14 cellular contexts compared by ENCODE assay signal in genomic region chr17:74518582-74518981, GRCh38. TPM values are rescaled to one million over a fixed set of nuclear protein-coding genes. Genes with fewer than 3 reads are reported as not detected.
DNase-seq lines count a peak whose midpoint lies in the region; ATAC-seq, FAIRE-seq and TF ChIP-seq lines count a peak whose summit lies in the region.
"Not testable (repeated sequence)": the region's sequence is repeated elsewhere in the genome, so short reads cannot be mapped to it uniquely, and the experiment has no call there.
"Had no signal": no experiment of that assay in that cellular context is flagged by ENCODE, and none has a peak within 500 bp of the region (broad histone marks: within the 10 kb centered on the region; RNA-seq: fewer than 3 reads in every experiment).

No MANE protein-coding gene starts in this region.

- not testable (repeated sequence) for H3K9me1 ChIP-seq in K562 (ENCODE audit: control insufficient read depth, insufficient read depth, low read length)

- H2AFZ ChIP-seq in K562 (ENCODE audit: low read depth, low read length), result not testable (repeated sequence)

- 3% methylated on average over 5 of the region's 5 CpGs for WGBS in K562 (ENCODE audit: insufficient coverage, low coverage, missing lambda C conversion rate)

- not testable (repeated sequence) for H4K20me1 ChIP-seq in K562 (replicated peaks; ENCODE audit: control insufficient read depth, insufficient read depth, low read length)

- H3K36me3 Mint-ChIP-seq in activated CD8-positive, alpha-beta memory T cell treated with anti-CD3 and anti-CD28 coated beads, Interleukin-2, amount 10 ng/mL, durations not matched to agents 7 days and 5 days, result peaks cover 13% of the 10 kb centered on the region
- H3K36me3 Mint-ChIP-seq in stimulated activated naive B cell treated with anti-CD40 and anti-IgM and Interleukin-4, amounts not matched to agents 10 μg/mL and 1 μg/mL and 100 μg/mL, for 72 hours, result peaks cover 45 to 65% of the 10 kb centered on the region in 2 donors

- BruUV-seq in K562 (replicated peaks; lab: Mats Ljungman, UMichigan), result not testable (repeated sequence)

- H3K27me3 Mint-ChIP-seq in activated CD8-positive, alpha-beta memory T cell treated with anti-CD3 and anti-CD28 coated beads, Interleukin-2, amount 10 ng/mL, durations not matched to agents 7 days and 5 days, result peaks cover 30% of the 10 kb centered on the region
- H3K27me3 Mint-ChIP-seq in stimulated activated naive B cell treated with anti-CD40 and anti-IgM and Interleukin-4, amounts not matched to agents 10 μg/mL and 1 μg/mL and 100 μg/mL, for 72 hours, result peaks cover 9 to 17% of the 10 kb centered on the region in 2 donors

- not testable (repeated sequence) for H3K4me3 ChIP-seq in K562; neutrophil (ENCODE audit: low read depth in 1 of 2, low read length in 1 of 2)

- peaks cover 13% of the 10 kb centered on the region for H3K9me3 ChIP-seq in K562 (replicated peaks; ENCODE audit: control insufficient read depth, insufficient read depth, low read depth, low read length)
- H3K9me3 ChIP-seq in neutrophil, result not testable (repeated sequence)

- H3K79me2 ChIP-seq in K562 (ENCODE audit: control insufficient read depth, insufficient read depth, low read length), result not testable (repeated sequence)

- CTCF ChIA-PET in activated CD8-positive, alpha-beta memory T cell treated with anti-CD3 and anti-CD28 coated beads, Interleukin-2, amount 10 ng/mL, durations not matched to agents 7 days and 5 days (lab: Charles Lee), result interaction anchor here (1.0 to 1.3 kb wide), 2 partner anchors 139 kb away, joined by 3 read pairs; no protein-coding TSS in a partner anchor
- CTCF ChIA-PET in K562 (lab: Yijun Ruan, JAX; ENCODE audit: low intra/inter-chr PET ratio), result not testable (repeated sequence)

- TF ChIP-seq RAD21 in K562 (CRISPR knock-in tag; conservative IDR thresholded peaks at IDR 0.05 in 1 of 2, IDR thresholded peaks at IDR 0.05 in 1 of 2), result not testable (repeated sequence)

- not testable (repeated sequence) for TF ChIP-seq POLR2A in K562 (conservative IDR thresholded peaks at IDR 0.05)

- not testable (repeated sequence) for TF ChIP-seq CTCF in K562 (IDR thresholded peaks at IDR 0.05 in 2 of 3, conservative IDR thresholded peaks at IDR 0.05 in 1 of 3; ENCODE audit: insufficient read depth in 2 of 3, low read depth in 1 of 3, low read length in 3 of 3); neutrophil (IDR thresholded peaks at IDR 0.05)

- H3K27me3 ChIP-seq in K562 (ENCODE audit: control insufficient read depth in 2 of 2, insufficient read depth in 2 of 2, low read length in 2 of 2), result peaks cover 11 to 32% of the 10 kb centered on the region in 2 experiments; a peak in 3 of 5 replicates
- not testable (repeated sequence) for H3K27me3 ChIP-seq in neutrophil

- not testable (repeated sequence) for H3K4me2 ChIP-seq in K562 (ENCODE audit: insufficient read depth, low read length)

- H3K4me1 ChIP-seq in K562 (replicated peaks in 1 of 2; ENCODE audit: control insufficient read depth in 2 of 2, insufficient read depth in 2 of 2, low read length in 2 of 2), result not testable (repeated sequence)
- peaks cover 46 to 57% of the 10 kb centered on the region in 2 experiments for H3K4me1 ChIP-seq in neutrophil (ENCODE audit: control insufficient read depth in 1 of 2, insufficient read depth in 1 of 2, low read depth in 1 of 2, low read length in 1 of 2)

- peaks cover 20% of the 10 kb centered on the region for H3K4me1 Mint-ChIP-seq in activated CD8-positive, alpha-beta memory T cell treated with anti-CD3 and anti-CD28 coated beads, Interleukin-2, amount 10 ng/mL, durations not matched to agents 7 days and 5 days
- H3K4me1 Mint-ChIP-seq in stimulated activated naive B cell treated with anti-CD40 and anti-IgM and Interleukin-4, amounts not matched to agents 10 μg/mL and 1 μg/mL and 100 μg/mL, for 72 hours, result peaks cover 42 to 77% of the 10 kb centered on the region in 2 donors

- not testable (repeated sequence) for H3K9ac ChIP-seq in K562 (ENCODE audit: insufficient read depth in 1 of 2, low read depth in 2 of 2, low read length in 2 of 2)

- not testable (repeated sequence) for H3K4me3 Mint-ChIP-seq in activated CD8-positive, alpha-beta memory T cell treated with anti-CD3 and anti-CD28 coated beads, Interleukin-2, amount 10 ng/mL, durations not matched to agents 7 days and 5 days; stimulated activated naive B cell treated with anti-CD40 and anti-IgM and Interleukin-4, amounts not matched to agents 10 μg/mL and 1 μg/mL and 100 μg/mL, for 72 hours

- not testable (repeated sequence) for TF ChIP-seq EP300 in K562 (IDR thresholded peaks at IDR 0.05; ENCODE audit: low read length)

- intact Hi-C loops in K562 (cut with micrococcal nuclease), result not testable (repeated sequence)

- POLR2A ChIA-PET in K562 (lab: Yijun Ruan, JAX), result not testable (repeated sequence)

- not testable (repeated sequence) for FAIRE-seq in K562 (lab: Jason Lieb, UNC)

- not testable (repeated sequence) for H3K27ac Mint-ChIP-seq in activated CD8-positive, alpha-beta memory T cell treated with anti-CD3 and anti-CD28 coated beads, Interleukin-2, amount 10 ng/mL, durations not matched to agents 7 days and 5 days
- peak overlapping the region; percentile 17 for H3K27ac Mint-ChIP-seq in stimulated activated naive B cell treated with anti-CD40 and anti-IgM and Interleukin-4, amounts not matched to agents 10 μg/mL and 1 μg/mL and 100 μg/mL, for 72 hours

- in situ Hi-C loops in K562 (cut with MboI), result not testable (repeated sequence)

- H3K36me3 ChIP-seq in K562 (ENCODE audit: control insufficient read depth, insufficient read depth, low read length), result not testable (repeated sequence)
- peaks cover 13% of the 10 kb centered on the region for H3K36me3 ChIP-seq in neutrophil

- DNase-seq in activated CD4-positive, CD25-positive, alpha-beta regulatory T cell treated with anti-CD3 and anti-CD28 coated beads, Interleukin-2, amount 50 U/mL, for 72 hours, result peak; percentile 12
- DNase-seq in activated CD8-positive, alpha-beta memory T cell treated with anti-CD3 and anti-CD28 coated beads, Interleukin-2, amount 10 ng/mL, durations not matched to agents 7 days and 5 days, result peak; percentile 33
- not testable (repeated sequence) for DNase-seq in K562 (ENCODE audit: extremely low read depth in 1 of 4, low spot score in 3 of 4); stimulated activated naive B cell treated with anti-CD40 and anti-IgM and Interleukin-4, amounts not matched to agents 10 μg/mL and 1 μg/mL and 100 μg/mL, for 72 hours
- DNase-seq in islet precursor cell, result peak; percentile 27

- peaks cover 18% of the 10 kb centered on the region for H3K9me3 Mint-ChIP-seq in activated CD8-positive, alpha-beta memory T cell treated with anti-CD3 and anti-CD28 coated beads, Interleukin-2, amount 10 ng/mL, durations not matched to agents 7 days and 5 days (ENCODE audit: low read depth)
- peaks cover 29% of the 10 kb centered on the region in 2 donors for H3K9me3 Mint-ChIP-seq in stimulated activated naive B cell treated with anti-CD40 and anti-IgM and Interleukin-4, amounts not matched to agents 10 μg/mL and 1 μg/mL and 100 μg/mL, for 72 hours

- not testable (repeated sequence) for ATAC-seq in activated CD8-positive, alpha-beta memory T cell treated with anti-CD3 and anti-CD28 coated beads, Interleukin-2, amount 10 ng/mL, durations not matched to agents 7 days and 5 days; K562; stimulated activated naive B cell treated with anti-CD40 and anti-IgM and Interleukin-4, amounts not matched to agents 10 μg/mL and 1 μg/mL and 100 μg/mL, for 72 hours (replicated peaks)

- H3K27ac ChIP-seq in K562 (ENCODE audit: extremely low read depth, low read depth, low read length), result not testable (repeated sequence)
- H3K27ac ChIP-seq in neutrophil, result peak overlapping the region; percentile 100

RNA-seq across cellular contexts. Expression of gene CD300LB, which starts 12.7 kb away (rescaled TPM):
- not detected for total RNA-seq in activated CD8-positive, alpha-beta memory T cell treated with anti-CD3 and anti-CD28 coated beads, Interleukin-2, amount 10 ng/mL, durations not matched to agents 7 days and 5 days
- total RNA-seq in K562 (2011; cell fraction: chromatin; rRNA removed; ENCODE audit: low replicate concordance), result not detected in 2 replicates
- total RNA-seq in K562 (2011; cell fraction: nucleolus; rRNA removed), result not detected in 2 replicates
- total RNA-seq in K562 (2011; cell fraction: nucleoplasm; rRNA removed), result not detected in 2 replicates
- total RNA-seq in K562 (2014; rRNA removed), result not detected in 2 replicates
- not detected in 2 replicates for total RNA-seq in K562 (2014; rRNA removed; fragmentation: Illumina TruSeq; extraction: Trizol)
- total RNA-seq in K562 (2015; rRNA removed; fragmentation: Illumina TruSeq; extraction: Trizol), result not detected in 2 replicates
- total RNA-seq in K562 (2021), result not detected in 2 replicates
- polyA plus RNA-seq in K562 (2011; rRNA removed), result not detected in 2 replicates
- polyA plus RNA-seq in K562 (2011; cell fraction: cytosol; rRNA removed), result not detected in 2 replicates
- not detected in 2 replicates for polyA plus RNA-seq in K562 (2011; cell fraction: nucleus; rRNA removed)
- polyA plus RNA-seq in K562 (2012), result not detected in 2 replicates
- not detected in 2 replicates for polyA plus RNA-seq in K562 (2014; fragmentation: Illumina TruSeq; extraction: Trizol)
- not detected for polyA plus RNA-seq in K562 (2014; fragmentation: Nextera tagmentation; extraction: Ambion mirVana)
- not detected in 2 replicates for polyA plus RNA-seq in K562 (2014; rRNA removed)
- not detected in 2 replicates for polyA minus RNA-seq in K562 (2011; rRNA and poly(A)+ RNA removed)
- not detected in 2 replicates for polyA minus RNA-seq in K562 (2011; cell fraction: cytosol; rRNA and poly(A)+ RNA removed)
- polyA minus RNA-seq in K562 (2011; cell fraction: nucleus; rRNA and poly(A)+ RNA removed), result not detected in 2 replicates
- total RNA-seq: A673; CD4-positive, CD25-positive, alpha-beta regulatory T cell; Daoy; G401 had no signal
- polyA plus RNA-seq: AG04450; CD4-positive, alpha-beta memory T cell; CD4-positive, CD25-positive, alpha-beta regulatory T cell; CD8-positive, alpha-beta memory T cell had no signal

RNA-seq across cellular contexts. Expression of gene CD300C, which starts 27.3 kb away (rescaled TPM):
- 1 to 10 TPM in 1 of 2 experiments, under 1 TPM in 1; 0.56 to 1.5 TPM for total RNA-seq in activated CD8-positive, alpha-beta memory T cell treated with anti-CD3 and anti-CD28 coated beads, Interleukin-2, amount 10 ng/mL, durations not matched to agents 7 days and 5 days
- total RNA-seq in K562 (2011; cell fraction: chromatin; rRNA removed; ENCODE audit: low replicate concordance), result 0.39 TPM in 1 of 2 replicates, not detected in the other
- 0.33 TPM in 1 of 2 replicates, not detected in the other for total RNA-seq in K562 (2011; cell fraction: nucleolus; rRNA removed)
- not detected in 2 replicates for total RNA-seq in K562 (2011; cell fraction: nucleoplasm; rRNA removed)
- total RNA-seq in K562 (2014; rRNA removed) (not detected in 2 replicates), K562 (2014; rRNA removed; fragmentation: Illumina TruSeq; extraction: Trizol) (not detected in 2 replicates), K562 (2015; rRNA removed; fragmentation: Illumina TruSeq; extraction: Trizol) (0.23 TPM in 1 of 2 replicates, not detected in the other), K562 (2021) (not detected in 2 replicates)
- polyA plus RNA-seq in K562 (2011; rRNA removed) (0.04 TPM in 1 of 2 replicates, not detected in the other), K562 (2014; fragmentation: Illumina TruSeq; extraction: Trizol) (0.07 TPM in 1 of 2 replicates, not detected in the other), K562 (2014; fragmentation: Nextera tagmentation; extraction: Ambion mirVana) (not detected), K562 (2014; rRNA removed) (0.16 TPM in 1 of 2 replicates, not detected in the other)
- 0.03 TPM in 1 of 2 replicates, not detected in the other for polyA plus RNA-seq in K562 (2011; cell fraction: cytosol; rRNA removed)
- not detected in 2 replicates for polyA plus RNA-seq in K562 (2011; cell fraction: nucleus; rRNA removed)
- 0.09 and 0.24 TPM in 2 replicates for polyA plus RNA-seq in K562 (2012)
- polyA minus RNA-seq in K562 (2011; rRNA and poly(A)+ RNA removed), result not detected in 2 replicates
- not detected in 2 replicates for polyA minus RNA-seq in K562 (2011; cell fraction: cytosol; rRNA and poly(A)+ RNA removed)
- polyA minus RNA-seq in K562 (2011; cell fraction: nucleus; rRNA and poly(A)+ RNA removed), result 0.13 TPM in 1 of 2 replicates, not detected in the other
- total RNA-seq: A673; CD4-positive, alpha-beta memory T cell; CD4-positive, CD25-positive, alpha-beta regulatory T cell; G401 had no signal
- polyA plus RNA-seq: AG04450; CD4-positive, alpha-beta memory T cell; CD8-positive, alpha-beta memory T cell had no signal

RNA-seq across cellular contexts. Expression of gene CD300H, which starts 48.7 kb away (rescaled TPM):
- total RNA-seq in activated CD8-positive, alpha-beta memory T cell treated with anti-CD3 and anti-CD28 coated beads, Interleukin-2, amount 10 ng/mL, durations not matched to agents 7 days and 5 days, result not detected
- total RNA-seq in K562 (2011; cell fraction: chromatin; rRNA removed; ENCODE audit: low replicate concordance), result not detected in 2 replicates
- total RNA-seq in K562 (2011; cell fraction: nucleolus; rRNA removed), result not detected in 2 replicates
- not detected in 2 replicates for total RNA-seq in K562 (2011; cell fraction: nucleoplasm; rRNA removed)
- total RNA-seq in K562 (2014; rRNA removed) (not detected in 2 replicates), K562 (2014; rRNA removed; fragmentation: Illumina TruSeq; extraction: Trizol) (not detected in 2 replicates), K562 (2015; rRNA removed; fragmentation: Illumina TruSeq; extraction: Trizol) (not detected in 2 replicates), K562 (2021) (not detected in 2 replicates)
- polyA plus RNA-seq in K562 (2011; rRNA removed) (not detected in 2 replicates), K562 (2014; fragmentation: Illumina TruSeq; extraction: Trizol) (not detected in 2 replicates), K562 (2014; fragmentation: Nextera tagmentation; extraction: Ambion mirVana) (not detected), K562 (2014; rRNA removed) (not detected in 2 replicates)
- polyA plus RNA-seq in K562 (2011; cell fraction: cytosol; rRNA removed), result not detected in 2 replicates
- polyA plus RNA-seq in K562 (2011; cell fraction: nucleus; rRNA removed), result not detected in 2 replicates
- not detected in 2 replicates for polyA plus RNA-seq in K562 (2012)
- polyA minus RNA-seq in K562 (2011; rRNA and poly(A)+ RNA removed), result not detected in 2 replicates
- not detected in 2 replicates for polyA minus RNA-seq in K562 (2011; cell fraction: cytosol; rRNA and poly(A)+ RNA removed)
- polyA minus RNA-seq in K562 (2011; cell fraction: nucleus; rRNA and poly(A)+ RNA removed), result not detected in 2 replicates
- total RNA-seq: A673; CD4-positive, alpha-beta memory T cell; CD4-positive, CD25-positive, alpha-beta regulatory T cell; CD8-positive, alpha-beta memory T cell; Daoy; G401; GM12878 had no signal
- polyA plus RNA-seq: AG04450; CD4-positive, alpha-beta memory T cell; CD8-positive, alpha-beta memory T cell; GM12878 had no signal

RNA-seq across cellular contexts. Expression of gene CD300A, which starts 52.1 kb away (rescaled TPM):
- total RNA-seq in activated CD8-positive, alpha-beta memory T cell treated with anti-CD3 and anti-CD28 coated beads, Interleukin-2, amount 10 ng/mL, durations not matched to agents 7 days and 5 days, result 10 to 100 TPM in 1 of 2 experiments, 1 to 10 TPM in 1; 2.0 to 15.8 TPM
- total RNA-seq in K562 (2011; cell fraction: chromatin; rRNA removed; ENCODE audit: low replicate concordance), result 0.51 and 0.56 TPM in 2 replicates
- total RNA-seq in K562 (2011; cell fraction: nucleolus; rRNA removed), result 0.39 and 0.67 TPM in 2 replicates
- total RNA-seq in K562 (2011; cell fraction: nucleoplasm; rRNA removed), result 0.44 and 0.92 TPM in 2 replicates
- total RNA-seq in K562 (2014; rRNA removed), result 0.23 and 0.49 TPM in 2 replicates
- 0.22 and 0.29 TPM in 2 replicates for total RNA-seq in K562 (2014; rRNA removed; fragmentation: Illumina TruSeq; extraction: Trizol)
- 0.76 and 0.79 TPM in 2 replicates for total RNA-seq in K562 (2015; rRNA removed; fragmentation: Illumina TruSeq; extraction: Trizol)
- 0.36 and 0.44 TPM in 2 replicates for total RNA-seq in K562 (2021)
- 1.7 and 19.7 TPM in 2 replicates for polyA plus RNA-seq in K562 (2011; rRNA removed)
- polyA plus RNA-seq in K562 (2011; cell fraction: cytosol; rRNA removed), result 1.4 and 20.9 TPM in 2 replicates
- polyA plus RNA-seq in K562 (2011; cell fraction: nucleus; rRNA removed), result 1.1 and 15.8 TPM in 2 replicates
- 2.3 and 9.5 TPM in 2 replicates for polyA plus RNA-seq in K562 (2012)
- polyA plus RNA-seq in K562 (2014; fragmentation: Illumina TruSeq; extraction: Trizol), result 0.39 and 0.50 TPM in 2 replicates
- under 1 TPM in 1 of 2 experiments, not detected in 1; 0.21 TPM for polyA plus RNA-seq in K562 (2014; fragmentation: Nextera tagmentation; extraction: Ambion mirVana)
- polyA plus RNA-seq in K562 (2014; rRNA removed), result 0.26 and 0.50 TPM in 2 replicates
- 0.60 and 6.1 TPM in 2 replicates for polyA minus RNA-seq in K562 (2011; rRNA and poly(A)+ RNA removed)
- 5.7 TPM in 1 of 2 replicates, not detected in the other for polyA minus RNA-seq in K562 (2011; cell fraction: cytosol; rRNA and poly(A)+ RNA removed)
- polyA minus RNA-seq in K562 (2011; cell fraction: nucleus; rRNA and poly(A)+ RNA removed), result 5.3 TPM in 1 of 2 replicates, not detected in the other
- total RNA-seq: A673, Daoy, G401 had no signal
- polyA plus RNA-seq: AG04450 had no signal
